In genomic region chr6:33319939-33320314, GRCh38 we compare ENCODE assay signal across 9 cellular contexts. TPM values are rescaled to one million over a fixed set of nuclear protein-coding genes. Genes with fewer than 3 reads are reported as not detected.
DNase-seq lines count a peak whose midpoint lies in the region; TF ChIP-seq lines count a peak whose summit lies in the region.
"Had no signal": no experiment of that assay in that cellular context is flagged by ENCODE, and none has a peak within 500 bp of the region (broad histone marks: within the 10 kb centered on the region; RNA-seq: fewer than 3 reads in every experiment).

No MANE protein-coding gene starts in this region.

- H3K27me3 Mint-ChIP-seq in CD14-positive monocyte (ENCODE audit: low read depth in 3 of 3) (peaks cover 0 to 2% (median 0%) of the 10 kb centered on the region in 3 donors), chondrocyte (ENCODE audit: low read depth) (no peaks in the 10 kb centered on the region)

- TF ChIP-seq CTCF in CD14-positive monocyte (IDR thresholded peaks at IDR 0.05) (no peak), chondrocyte (IDR thresholded peaks at IDR 0.05) (no peak), osteoblast (IDR thresholded peaks at IDR 0.05; ENCODE audit: extremely low read depth, low read depth, low read length) (no peak), GM20000 (IDR thresholded peaks at IDR 0.05; ENCODE audit: extremely low read depth, missing control alignments) (no peak)

- H3K79me2 ChIP-seq in osteoblast (ENCODE audit: insufficient read depth, low read length), result peaks cover 41% of the 10 kb centered on the region

- no peak for DNase-seq in CD14-positive monocyte (ENCODE audit: low spot score)
- DNase-seq in NT2/D1 (ENCODE audit: low read depth, low spot score), result no peak
- no peak for DNase-seq in chondrocyte (ENCODE audit: low spot score)
- no peak for DNase-seq in osteoblast (ENCODE audit: insufficient read length, low spot score, missing footprints)
- DNase-seq in SHP77 treated with DMSO at 0.1 percent for 48 hours (lab: John Stamatoyannopoulos, UW), result no peak
- no peak for DNase-seq in GM20000 (ENCODE audit: low spot score)
- DNase-seq in NCI-H1417 (lab: John Stamatoyannopoulos, UW), result no peak
- no peak for DNase-seq in germinal center (ENCODE audit: low spot score)
- DNase-seq: NCI-H1436 treated with DMSO at 0.1 percent for 48 hours had no signal

- H3K27me3 ChIP-seq in NT2/D1 (ENCODE audit: insufficient read depth, insufficient read length) (no peaks in the 10 kb centered on the region), osteoblast (ENCODE audit: insufficient read depth, low read length) (no peaks in the 10 kb centered on the region)

- intact Hi-C loops in CD14-positive monocyte (cut with micrococcal nuclease), result loop anchor here in 1 of 2 donors (10.0 kb wide), 1 partner anchor 95 kb away; the partner anchor contains the start of genes CUTA and PHF1

- peak overlapping the region; percentile 98 for H3K4me2 ChIP-seq in osteoblast (ENCODE audit: insufficient read depth, low read length)

- H2AFZ ChIP-seq in osteoblast (ENCODE audit: low read length), result peak overlapping the region; percentile 73

- H3K27ac Mint-ChIP-seq in CD14-positive monocyte (peak overlapping the region in 4 of 7 donors; percentile 13 to 64 (median 46)), chondrocyte (ENCODE audit: unreplicated experiment) (peak overlapping the region; percentile 78)

- H3K9ac ChIP-seq in NT2/D1 (ENCODE audit: insufficient read length, low read depth), result peak overlapping the region; percentile 10

- peaks cover 11% of the 10 kb centered on the region for H3K4me1 ChIP-seq in NT2/D1 (ENCODE audit: insufficient read depth, insufficient read length)
- H3K4me1 ChIP-seq in osteoblast (ENCODE audit: insufficient read depth, low read length), result peaks cover 57% of the 10 kb centered on the region

- H3K27ac ChIP-seq in osteoblast (ENCODE audit: low read depth, low read length), result peak overlapping the region; percentile 98

- H3K4me3 ChIP-seq in NT2/D1 (ENCODE audit: insufficient read length, low read depth), result no peak overlapping the region
- H3K4me3 ChIP-seq in osteoblast (ENCODE audit: insufficient read depth, low read length), result peak overlapping the region; percentile 89

- H3K36me3 Mint-ChIP-seq in CD14-positive monocyte (peaks cover 31 to 43% of the 10 kb centered on the region in 2 donors), chondrocyte (ENCODE audit: low read depth) (peaks cover 19% of the 10 kb centered on the region)

- H3K4me3 Mint-ChIP-seq in CD14-positive monocyte (no peak overlapping the region), chondrocyte (ENCODE audit: unreplicated experiment) (no peak overlapping the region)

- peaks cover 49% of the 10 kb centered on the region for H3K36me3 ChIP-seq in NT2/D1 (ENCODE audit: insufficient read depth, insufficient read length, low read length)
- H3K36me3 ChIP-seq in osteoblast (ENCODE audit: insufficient read depth, low read length), result peaks cover 19% of the 10 kb centered on the region

- peaks cover 78% of the 10 kb centered on the region for H3K4me1 Mint-ChIP-seq in CD14-positive monocyte
- H3K4me1 Mint-ChIP-seq in chondrocyte (ENCODE audit: low read depth), result peaks cover 78% of the 10 kb centered on the region

- peaks cover 18% of the 10 kb centered on the region for H4K20me1 ChIP-seq in osteoblast (ENCODE audit: insufficient read depth, low read length)

- H3K9me3 Mint-ChIP-seq in CD14-positive monocyte, result peaks cover 0 to 3% (median 1%) of the 10 kb centered on the region in 7 donors
- H3K9me3 Mint-ChIP-seq in chondrocyte (ENCODE audit: low read depth), result no peaks in the 10 kb centered on the region

- H3K9me3 ChIP-seq in NT2/D1 (ENCODE audit: insufficient read depth, low read length), result no peaks in the 10 kb centered on the region
- no peaks in the 10 kb centered on the region for H3K9me3 ChIP-seq in osteoblast (ENCODE audit: low read depth, low read length)

RNA-seq across cellular contexts. Expression of gene ZBTB22, which starts 2.4 kb away (rescaled TPM):
- 10 to 100 TPM; 12.2 to 16.5 TPM for polyA plus RNA-seq in CD14-positive monocyte
- total RNA-seq in chondrocyte (21.4 to 22.2 TPM (median 22.1 TPM) in 3 replicates), osteoblast (18.6 and 19.5 TPM in 2 replicates)

RNA-seq across cellular contexts. Expression of gene DAXX, which starts 2.8 kb away (rescaled TPM):
- polyA plus RNA-seq in CD14-positive monocyte, result 10 to 100 TPM; 28.5 to 39.2 TPM
- total RNA-seq in chondrocyte (26.3 to 27.1 TPM (median 26.4 TPM) in 3 replicates), osteoblast (32.7 and 39.4 TPM in 2 replicates)

RNA-seq across cellular contexts. Expression of gene TAPBP, which starts 6.0 kb away (rescaled TPM):
- polyA plus RNA-seq in CD14-positive monocyte, result 100 to 1,000 TPM; 138 to 228 TPM
- total RNA-seq in chondrocyte (86.2 to 102 TPM (median 88.1 TPM) in 3 replicates), osteoblast (90.2 and 92.6 TPM in 2 replicates)

RNA-seq across cellular contexts. Expression of gene RGL2, which starts 21.2 kb away (rescaled TPM):
- polyA plus RNA-seq in CD14-positive monocyte, result 10 to 100 TPM; 14.9 to 15.5 TPM
- 39.2 to 54.5 TPM (median 50.5 TPM) in 3 replicates for total RNA-seq in chondrocyte
- total RNA-seq in osteoblast, result 33.9 and 35.5 TPM in 2 replicates

RNA-seq across cellular contexts. Expression of gene PFDN6, which starts 30.5 kb away (rescaled TPM):
- 10 to 100 TPM; 26.0 to 28.4 TPM for polyA plus RNA-seq in CD14-positive monocyte
- total RNA-seq in chondrocyte, result 25.3 to 35.5 TPM (median 27.8 TPM) in 3 replicates
- 14.1 and 15.9 TPM in 2 replicates for total RNA-seq in osteoblast
